Comparison of ENCODE assay signal across 20 cellular contexts in the genomic region with DNA sequence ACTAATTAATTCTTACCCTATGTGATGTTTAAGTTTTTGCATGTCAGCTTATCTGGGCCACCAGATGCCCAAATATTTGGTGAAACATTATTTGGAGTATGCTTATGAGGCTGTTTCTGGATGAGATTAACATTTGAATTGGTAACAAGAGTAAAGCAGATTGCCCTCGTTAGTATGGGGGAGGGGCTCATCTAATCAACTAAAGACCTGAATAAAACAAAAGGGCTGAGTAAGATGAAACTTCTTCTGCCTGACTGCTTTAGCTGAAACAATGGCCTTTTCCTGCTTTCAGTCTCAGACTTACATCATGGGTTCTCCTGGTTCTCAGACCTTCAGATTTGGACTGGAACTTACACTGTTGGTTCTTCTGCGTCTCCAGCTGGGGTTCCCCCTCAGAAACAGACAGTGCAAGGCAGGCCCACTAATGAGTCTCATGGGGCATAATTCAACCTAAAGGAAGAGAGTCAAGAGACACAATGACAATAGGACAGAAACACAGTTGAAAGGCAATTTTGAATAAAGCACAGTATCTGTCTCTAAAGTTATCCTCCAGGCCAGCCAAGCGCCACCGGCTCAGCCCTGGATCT.
"Had no signal": no experiment of that assay in that cellular context is flagged by ENCODE, and none has a peak within 500 bp of the region (broad histone marks: within the 10 kb centered on the region; RNA-seq: fewer than 3 reads in every experiment).

No MANE protein-coding gene starts in this region.

- H3K9me3 ChIP-seq: left lung, prostate gland, right atrium auricular region, testis, uterus had no signal

- H3K4me1 ChIP-seq: foreskin keratinocyte, left lung, prostate gland, right atrium auricular region, spleen, testis, uterus had no signal

- H3K4me3 ChIP-seq: left lung, lung, prostate gland, right atrium auricular region, spleen, testis, uterus had no signal

- H3K36me3 ChIP-seq: left lung, prostate gland, right atrium auricular region, spleen, uterus had no signal

- ATAC-seq: activated CD8-positive, alpha-beta T cell treated with anti-CD3 and anti-CD28 coated beads, Interleukin-2, amount 10 ng/mL, durations not matched to agents 7 days and 5 days; activated naive CD4-positive, alpha-beta T cell treated with anti-CD3 and anti-CD28 coated beads, Interleukin-2, amount 50 U/mL, for 72 hours; foreskin keratinocyte; left lung had no signal

- H3K27me3 ChIP-seq: foreskin keratinocyte, left lung, right atrium auricular region, spleen, testis, uterus had no signal

- DNase-seq: activated CD4-positive, alpha-beta T cell treated with anti-CD3 and anti-CD28 coated beads, Interleukin-2, amount 10 ng/mL, durations not matched to agents 7 days and 5 days; activated CD4-positive, CD25-positive, alpha-beta regulatory T cell treated with anti-CD3 and anti-CD28 coated beads, Interleukin-2, amount 50 U/mL, for 72 hours; activated CD8-positive, alpha-beta T cell treated with anti-CD3 and anti-CD28 coated beads, Interleukin-2, amount 10 ng/mL, durations not matched to agents 7 days and 5 days; aorta; effector CD8-positive, alpha-beta T cell; foreskin keratinocyte; kidney glomerular epithelial cell; left lung; naive B cell; spleen; stimulated activated CD4-positive, alpha-beta T cell treated with anti-CD3 and anti-CD28 coated beads, Interleukin-4, amount 100 ng/mL, for 1 hour; stimulated activated naive CD4-positive, alpha-beta T cell; testis; trophoblast cell; uterus had no signal

- H3K27ac ChIP-seq: foreskin keratinocyte, left lung, prostate gland, right atrium auricular region, spleen, testis, uterus, VCaP had no signal
